ENCODE assay signal across 18 cellular contexts in genomic region chr12:54980341-54980740, GRCh38. TPM values are rescaled to one million over a fixed set of nuclear protein-coding genes. Genes with fewer than 3 reads are reported as not detected.
DNase-seq lines count a peak whose midpoint lies in the region; ATAC-seq and TF ChIP-seq lines count a peak whose summit lies in the region.
"Had no signal": no experiment of that assay in that cellular context is flagged by ENCODE, and none has a peak within 500 bp of the region (broad histone marks: within the 10 kb centered on the region; RNA-seq: fewer than 3 reads in every experiment).

No MANE protein-coding gene starts in this region.

- TF ChIP-seq POLR2A in erythroblast (IDR thresholded peaks at IDR 0.05; ENCODE audit: low read length): no peak

- peaks cover 85% of the 10 kb centered on the region for H3K4me1 ChIP-seq in CD4-positive, CD25-positive, alpha-beta regulatory T cell (ENCODE audit: control insufficient read depth, insufficient read depth, low read length, poor library complexity, severe bottlenecking)

- H3K36me3 Mint-ChIP-seq in CD4-positive, CD25-positive, alpha-beta regulatory T cell: peaks cover 57% of the 10 kb centered on the region
- peaks cover 88% of the 10 kb centered on the region for H3K36me3 Mint-ChIP-seq in T-helper 2 cell treated with Interferon-gamma antibody and Interleukin-4, amounts not matched to agents 5 μg/mL and 100 μg/mL, for 36 hours (ENCODE audit: low read depth)
- H3K36me3 Mint-ChIP-seq in activated T-helper 1 cell treated with anti-CD3 and anti-CD28 coated beads, Interleukin-12 subunit alpha, Interleukin-12 subunit beta, Interleukin-2, Interleukin-4 antibody, amounts not matched to agents 30 ng/mL and 10 ng/mL and 1 ng/mL, durations not matched to agents 14 hours and 24 hours and 36 hours (ENCODE audit: low read depth): peaks cover 76% of the 10 kb centered on the region

- peak; percentile 17 to 64 (median 45) for DNase-seq in CD4-positive, CD25-positive, alpha-beta regulatory T cell
- DNase-seq in T-helper 2 cell treated with Interferon-gamma antibody and Interleukin-4, amounts not matched to agents 5 μg/mL and 100 μg/mL, for 36 hours (ENCODE audit: low spot score): peak; percentile 57
- no peak for DNase-seq in activated T-helper 1 cell treated with anti-CD3 and anti-CD28 coated beads, Interleukin-12 subunit alpha, Interleukin-12 subunit beta, Interleukin-2, Interleukin-4 antibody, amounts not matched to agents 30 ng/mL and 10 ng/mL and 1 ng/mL, durations not matched to agents 14 hours and 24 hours and 36 hours (ENCODE audit: low spot score)
- DNase-seq in erythroblast (lab: John Stamatoyannopoulos, UW) (peak; percentile 79 to 80), iPS-NIHi11 (ENCODE audit: low spot score) (no peak), inferior parietal cortex (ENCODE audit: extremely low spot score) (no peak), substantia nigra (lab: John Stamatoyannopoulos, UW) (no peak)
- DNase-seq: cerebellar nuclear complex, DMS 273 treated with DMSO at 0.1 percent for 48 hours, NCI-H1436, PC-9 had no signal

- H3K27me3 ChIP-seq in CD4-positive, CD25-positive, alpha-beta regulatory T cell (ENCODE audit: control insufficient read depth, insufficient read depth, low read length): no peaks in the 10 kb centered on the region

- no peaks in the 10 kb centered on the region for H3K9me3 ChIP-seq in CD4-positive, CD25-positive, alpha-beta regulatory T cell (ENCODE audit: control insufficient read depth in 2 of 2, low read length in 2 of 2)

- H3K27ac ChIP-seq in CD4-positive, CD25-positive, alpha-beta regulatory T cell (ENCODE audit: insufficient read depth, low read length, poor library complexity, severe bottlenecking): peak overlapping the region; percentile 67
- H3K27ac ChIP-seq in substantia nigra (ENCODE audit: low read depth, low read length, poor library complexity, severe bottlenecking): no peak overlapping the region
- H3K27ac ChIP-seq: PC-9 had no signal

- H3K4me3 Mint-ChIP-seq in CD4-positive, CD25-positive, alpha-beta regulatory T cell: peak overlapping the region; percentile 86 to 97 (median 94)
- peak overlapping the region; percentile 94 for H3K4me3 Mint-ChIP-seq in T-helper 2 cell treated with Interferon-gamma antibody and Interleukin-4, amounts not matched to agents 5 μg/mL and 100 μg/mL, for 36 hours
- peak overlapping the region; percentile 90 for H3K4me3 Mint-ChIP-seq in activated T-helper 1 cell treated with anti-CD3 and anti-CD28 coated beads, Interleukin-12 subunit alpha, Interleukin-12 subunit beta, Interleukin-2, Interleukin-4 antibody, amounts not matched to agents 30 ng/mL and 10 ng/mL and 1 ng/mL, durations not matched to agents 14 hours and 24 hours and 36 hours

- ATAC-seq in CD4-positive, CD25-positive, alpha-beta regulatory T cell (ENCODE audit: low read depth in 2 of 2): peak; percentile 25 to 32
- ATAC-seq in GM21515 (IDR thresholded peaks at IDR 0.05; ENCODE audit: unreplicated experiment): no peak
- ATAC-seq: esophagus mucosa had no signal

- intact Hi-C loops in activated T-helper 1 cell treated with anti-CD3 and anti-CD28 coated beads, Interleukin-12 subunit alpha, Interleukin-12 subunit beta, Interleukin-2, Interleukin-4 antibody, amounts not matched to agents 30 ng/mL and 10 ng/mL and 1 ng/mL, durations not matched to agents 14 hours and 24 hours and 36 hours (cut with micrococcal nuclease): loop anchor here (2.0 to 10.0 kb wide), 6 partner anchors 420 to 1137 kb away; partner anchors contain the start of genes CBX5, HNRNPA1, ITGA5 and RPL41

- no peaks in the 10 kb centered on the region for H3K9me3 Mint-ChIP-seq in CD4-positive, CD25-positive, alpha-beta regulatory T cell
- H3K9me3 Mint-ChIP-seq in T-helper 2 cell treated with Interferon-gamma antibody and Interleukin-4, amounts not matched to agents 5 μg/mL and 100 μg/mL, for 36 hours: no peaks in the 10 kb centered on the region
- no peaks in the 10 kb centered on the region for H3K9me3 Mint-ChIP-seq in activated T-helper 1 cell treated with anti-CD3 and anti-CD28 coated beads, Interleukin-12 subunit alpha, Interleukin-12 subunit beta, Interleukin-2, Interleukin-4 antibody, amounts not matched to agents 30 ng/mL and 10 ng/mL and 1 ng/mL, durations not matched to agents 14 hours and 24 hours and 36 hours

- peak overlapping the region; percentile 99 for H3K4me3 ChIP-seq in CD4-positive, CD25-positive, alpha-beta regulatory T cell (ENCODE audit: low read depth, low read length)
- H3K4me3 ChIP-seq: PC-9 had no signal

- H3K36me3 ChIP-seq in CD4-positive, CD25-positive, alpha-beta regulatory T cell (ENCODE audit: control insufficient read depth, insufficient read depth, low read length): peaks cover 12% of the 10 kb centered on the region

- no peaks in the 10 kb centered on the region for H3K27me3 Mint-ChIP-seq in CD4-positive, CD25-positive, alpha-beta regulatory T cell
- no peaks in the 10 kb centered on the region for H3K27me3 Mint-ChIP-seq in T-helper 2 cell treated with Interferon-gamma antibody and Interleukin-4, amounts not matched to agents 5 μg/mL and 100 μg/mL, for 36 hours (ENCODE audit: low read depth)
- H3K27me3 Mint-ChIP-seq in activated T-helper 1 cell treated with anti-CD3 and anti-CD28 coated beads, Interleukin-12 subunit alpha, Interleukin-12 subunit beta, Interleukin-2, Interleukin-4 antibody, amounts not matched to agents 30 ng/mL and 10 ng/mL and 1 ng/mL, durations not matched to agents 14 hours and 24 hours and 36 hours (ENCODE audit: insufficient read depth): no peaks in the 10 kb centered on the region

- peaks cover 52 to 94% (median 78%) of the 10 kb centered on the region in 4 donors for H3K4me1 Mint-ChIP-seq in CD4-positive, CD25-positive, alpha-beta regulatory T cell
- H3K4me1 Mint-ChIP-seq in T-helper 2 cell treated with Interferon-gamma antibody and Interleukin-4, amounts not matched to agents 5 μg/mL and 100 μg/mL, for 36 hours (ENCODE audit: low read depth): peaks cover 72% of the 10 kb centered on the region
- H3K4me1 Mint-ChIP-seq in activated T-helper 1 cell treated with anti-CD3 and anti-CD28 coated beads, Interleukin-12 subunit alpha, Interleukin-12 subunit beta, Interleukin-2, Interleukin-4 antibody, amounts not matched to agents 30 ng/mL and 10 ng/mL and 1 ng/mL, durations not matched to agents 14 hours and 24 hours and 36 hours (ENCODE audit: low read depth): peaks cover 95% of the 10 kb centered on the region

- peak overlapping the region; percentile 95 to 99 (median 99) for H3K27ac Mint-ChIP-seq in CD4-positive, CD25-positive, alpha-beta regulatory T cell
- H3K27ac Mint-ChIP-seq in T-helper 2 cell treated with Interferon-gamma antibody and Interleukin-4, amounts not matched to agents 5 μg/mL and 100 μg/mL, for 36 hours: peak overlapping the region; percentile 88
- H3K27ac Mint-ChIP-seq in activated T-helper 1 cell treated with anti-CD3 and anti-CD28 coated beads, Interleukin-12 subunit alpha, Interleukin-12 subunit beta, Interleukin-2, Interleukin-4 antibody, amounts not matched to agents 30 ng/mL and 10 ng/mL and 1 ng/mL, durations not matched to agents 14 hours and 24 hours and 36 hours: peak overlapping the region; percentile 90

RNA-seq across cellular contexts. Expression of gene TESPA1, which starts 4.2 kb away (rescaled TPM):
- total RNA-seq in CD4-positive, CD25-positive, alpha-beta regulatory T cell: 93.8 TPM
- polyA plus RNA-seq in CD4-positive, CD25-positive, alpha-beta regulatory T cell: 100 to 1,000 TPM in 2 of 4 donors, 10 to 100 TPM in 2; 78.0 to 121 (median 100) TPM
- 179 and 181 TPM in 2 replicates for total RNA-seq in activated T-helper 1 cell treated with anti-CD3 and anti-CD28 coated beads, Interleukin-12 subunit alpha, Interleukin-12 subunit beta, Interleukin-2, Interleukin-4 antibody, amounts not matched to agents 30 ng/mL and 10 ng/mL and 1 ng/mL, durations not matched to agents 14 hours and 24 hours and 36 hours
- total RNA-seq: NCI-H460, PC-9 had no signal
- polyA plus RNA-seq: AG04450 had no signal

RNA-seq across cellular contexts. Expression of gene NEUROD4, which starts 39.4 kb away (rescaled TPM):
- not detected for total RNA-seq in CD4-positive, CD25-positive, alpha-beta regulatory T cell
- polyA plus RNA-seq in CD4-positive, CD25-positive, alpha-beta regulatory T cell: not detected
- 0.05 TPM in 1 of 2 replicates, not detected in the other for total RNA-seq in activated T-helper 1 cell treated with anti-CD3 and anti-CD28 coated beads, Interleukin-12 subunit alpha, Interleukin-12 subunit beta, Interleukin-2, Interleukin-4 antibody, amounts not matched to agents 30 ng/mL and 10 ng/mL and 1 ng/mL, durations not matched to agents 14 hours and 24 hours and 36 hours
- total RNA-seq: esophagus mucosa; liver; NCI-H460; PC-9; skeletal muscle tissue; T-helper 2 cell treated with Interferon-gamma antibody and Interleukin-4, amounts not matched to agents 100 ng/mL and 5 ng/mL, for 36 hours had no signal
- polyA plus RNA-seq: AG04450, liver had no signal

Comparison
In these comparisons a context has a peak if more than half of its experiments do, and no peak if none do; other contexts are left out.
1. DNase-seq: peak in CD4-positive, CD25-positive, alpha-beta regulatory T cell (3 of 3), T-helper 2 cell treated with Interferon-gamma antibody and Interleukin-4, amounts not matched to agents 5 μg/mL and 100 μg/mL, for 36 hours (single experiment) and erythroblast (2 of 2); none in activated T-helper 1 cell treated with anti-CD3 and anti-CD28 coated beads, Interleukin-12 subunit alpha, Interleukin-12 subunit beta, Interleukin-2, Interleukin-4 antibody, amounts not matched to agents 30 ng/mL and 10 ng/mL and 1 ng/mL, durations not matched to agents 14 hours and 24 hours and 36 hours (single experiment), iPS-NIHi11 (single experiment), inferior parietal cortex (single experiment) and substantia nigra (0 of 49).
2. Peak in every context shown above with its lines, with median percentiles within 50 percentile points of each other: H3K27ac Mint-ChIP-seq and H3K4me3 Mint-ChIP-seq.